In the genomic region with DNA sequence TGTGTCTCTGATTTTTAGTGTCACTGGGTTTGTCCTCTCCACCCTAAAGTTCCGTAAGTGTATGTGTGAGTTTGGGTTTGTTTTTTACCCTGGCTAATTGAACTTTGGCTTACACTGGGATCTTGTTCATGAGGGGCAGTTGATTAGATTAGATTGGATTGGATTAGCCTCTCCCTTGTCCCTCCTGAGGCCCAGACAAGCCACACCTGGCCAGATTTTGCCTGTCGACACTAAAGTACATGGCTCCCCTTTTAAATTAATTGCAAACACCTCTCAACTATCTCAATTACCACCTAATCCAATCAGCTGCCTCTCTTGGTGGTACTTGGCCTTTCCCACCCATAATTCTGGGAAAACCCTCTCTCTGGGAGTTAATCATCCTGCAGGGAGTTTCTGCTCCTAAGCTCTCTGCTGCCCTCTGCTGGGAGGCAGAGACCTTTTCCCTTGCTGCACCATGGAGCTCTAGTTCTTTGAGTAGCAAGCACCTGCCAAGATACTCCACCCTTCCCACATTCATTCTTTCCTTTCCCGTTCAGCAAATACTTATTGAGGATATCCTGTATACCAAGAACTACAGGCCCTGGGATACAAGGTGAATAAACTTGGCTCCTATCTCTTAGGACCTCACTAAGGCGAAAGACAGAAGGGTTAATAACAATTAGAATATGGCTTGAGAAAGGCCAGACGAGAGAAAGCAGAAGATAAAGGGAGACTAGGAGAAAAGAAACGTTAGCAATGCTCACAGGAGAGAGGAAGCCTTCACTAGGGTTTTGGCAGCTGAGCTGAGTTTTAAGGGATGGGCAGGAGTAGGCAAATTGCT, we compare ENCODE assay signal across 8 cellular contexts.
A peak's percentile ranks its signal among the peaks of the same experiment; 100 is the strongest.
DNase-seq lines count a peak whose midpoint lies in the region; ATAC-seq lines count a peak whose summit lies in the region.

No MANE protein-coding gene starts in this region.

- no peak for ATAC-seq in activated CD4-positive, CD25-positive, alpha-beta regulatory T cell treated with anti-CD3 and anti-CD28 coated beads, Interleukin-2, amount 50 U/mL, for 24 hours
- no peak for ATAC-seq in HG03521 (IDR thresholded peaks at IDR 0.05; ENCODE audit: unreplicated experiment)

- peak; percentile 28 to 49 (median 46) for DNase-seq in activated CD4-positive, CD25-positive, alpha-beta regulatory T cell (lab: John Stamatoyannopoulos, UW)
- DNase-seq in NCI-H2171 (lab: John Stamatoyannopoulos, UW) (peak; percentile 29), kidney tubule cell (ENCODE audit: low spot score) (peak; percentile 75)
- DNase-seq in activated CD4-positive, CD25-positive, alpha-beta regulatory T cell treated with anti-CD3 and anti-CD28 coated beads, Interleukin-2, amount 50 U/mL, for 16 hours (ENCODE audit: low read depth, low spot score): peak; percentile 36
- DNase-seq in central memory CD4-positive, alpha-beta T cell: peak; percentile 28
- DNase-seq in stimulated activated CD4-positive, alpha-beta T cell treated with anti-CD3 and anti-CD28 coated beads, Interleukin-2, amount 100 ng/mL, for 48 hours: peak; percentile 75
